Comparison of ENCODE assay signal across 8 cellular contexts in genomic region chr15:87477759-87478687, GRCh38.
DNase-seq lines count a peak whose midpoint lies in the region; ATAC-seq and TF ChIP-seq lines count a peak whose summit lies in the region.

No MANE protein-coding gene starts in this region.

- peak overlapping the region in 8 of 11 experiments; percentile 14 to 74 (median 43); a peak in 12 of 22 replicates for H3K4me2 ChIP-seq in BLaER1 treated with 17β-estradiol and CSF1 and Interleukin-3, amounts not matched to agents 10 nM and 100 nM

- H3K27me3 ChIP-seq in BLaER1 treated with 17β-estradiol and CSF1 and Interleukin-3, amounts not matched to agents 10 nM and 100 nM = no peaks in the 10 kb centered on the region
- H3K27me3 ChIP-seq in breast epithelium (no peaks in the 10 kb centered on the region), lung (ENCODE audit: control insufficient read depth, insufficient read depth) (no peaks in the 10 kb centered on the region)

- no peaks in the 10 kb centered on the region for H3K36me3 ChIP-seq in BLaER1 treated with 17β-estradiol and CSF1 and Interleukin-3, amounts not matched to agents 10 nM and 100 nM
- H3K36me3 ChIP-seq in breast epithelium = no peaks in the 10 kb centered on the region
- H3K36me3 ChIP-seq in lung (ENCODE audit: control insufficient read depth in 2 of 2, insufficient read depth in 2 of 2, low read length in 2 of 2) = no peaks in the 10 kb centered on the region

- intact Hi-C loops in breast epithelium (cut with DNase I; ENCODE audit: low total_unique reads) = no loop called here

- H4K20me1 ChIP-seq in BLaER1 treated with 17β-estradiol and CSF1 and Interleukin-3, amounts not matched to agents 10 nM and 100 nM = no peaks in the 10 kb centered on the region

- DNase-seq in NCI-H1105 treated with DMSO at 0.1 percent for 48 hours (lab: John Stamatoyannopoulos, UW) = peak; percentile 68
- DNase-seq in breast epithelium (ENCODE audit: low spot score in 2 of 2) = peak in 1 of 2 donors; percentile 60
- peak; percentile 34 for DNase-seq in lung (ENCODE audit: low spot score)
- DNase-seq in stimulated activated naive CD4-positive, alpha-beta T cell treated with Interleukin-2 at 50 U/mL for 16 hours (lab: John Stamatoyannopoulos, UW) = no peak

- H3K4me1 ChIP-seq in BLaER1 treated with 17β-estradiol and CSF1 and Interleukin-3, amounts not matched to agents 10 nM and 100 nM = peaks cover 0 to 13% (median 8%) of the 10 kb centered on the region in 10 experiments; a peak in 13 of 20 replicates
- H3K4me1 ChIP-seq in breast epithelium = no peaks in the 10 kb centered on the region
- H3K4me1 ChIP-seq in lung (ENCODE audit: control insufficient read depth in 2 of 2, insufficient read depth in 2 of 2, low read length in 2 of 2) = peaks cover 0 to 4% of the 10 kb centered on the region in 2 donors

- no peaks in the 10 kb centered on the region; a peak in 1 of 22 replicates for H3K9me3 ChIP-seq in BLaER1 treated with 17β-estradiol and CSF1 and Interleukin-3, amounts not matched to agents 10 nM and 100 nM (replicated peaks in 1 of 11)
- H3K9me3 ChIP-seq in breast epithelium (no peaks in the 10 kb centered on the region), lung (ENCODE audit: control insufficient read depth in 2 of 2, insufficient read depth in 1 of 2, low read length in 1 of 2) (no peaks in the 10 kb centered on the region)

- TF ChIP-seq CTCF in breast epithelium (IDR thresholded peaks at IDR 0.05) (no peak), lung (IDR thresholded peaks at IDR 0.05; ENCODE audit: control extremely low read depth, extremely low read depth) (no peak)

- H3K9ac ChIP-seq in BLaER1 treated with 17β-estradiol and CSF1 and Interleukin-3, amounts not matched to agents 10 nM and 100 nM = peak overlapping the region in 2 of 11 experiments; percentile 24 to 33; a peak in 1 of 22 replicates

- 27 to 42% methylated on average over 8 of the region's 8 CpGs for WGBS in lung, 2 donors

- no peak overlapping the region for H3K4me3 ChIP-seq in BLaER1 treated with 17β-estradiol and CSF1 and Interleukin-3, amounts not matched to agents 10 nM and 100 nM
- H3K4me3 ChIP-seq in breast epithelium (peak overlapping the region in 1 of 3 donors; percentile 4), lung (no peak overlapping the region)

- TF ChIP-seq POLR2A in breast epithelium (IDR thresholded peaks at IDR 0.05) = no peak

- ATAC-seq in lung (ENCODE audit: insufficient read depth, low FRiP score) (no peak), HG03039 (IDR thresholded peaks at IDR 0.05; ENCODE audit: unreplicated experiment) (no peak), HG03565 (IDR thresholded peaks at IDR 0.05; ENCODE audit: unreplicated experiment) (no peak), HG02840 (IDR thresholded peaks at IDR 0.05; ENCODE audit: low FRiP score, unreplicated experiment) (no peak)

- peak overlapping the region in 3 of 11 experiments; percentile 26 to 73 (median 45); a peak in 6 of 22 replicates for H3K27ac ChIP-seq in BLaER1 treated with 17β-estradiol and CSF1 and Interleukin-3, amounts not matched to agents 10 nM and 100 nM
- H3K27ac ChIP-seq in breast epithelium = peak overlapping the region; percentile 16 to 23
- no peak overlapping the region for H3K27ac ChIP-seq in lung (ENCODE audit: low read depth in 1 of 2, low read length in 1 of 2)

Comparison
In these comparisons a context has a peak if more than half of its experiments do, and no peak if none do; other contexts are left out.
1. H3K27ac ChIP-seq: peak in breast epithelium (2 of 2); none in lung (0 of 2).